7 cellular contexts compared by ENCODE assay signal in the genomic region with DNA sequence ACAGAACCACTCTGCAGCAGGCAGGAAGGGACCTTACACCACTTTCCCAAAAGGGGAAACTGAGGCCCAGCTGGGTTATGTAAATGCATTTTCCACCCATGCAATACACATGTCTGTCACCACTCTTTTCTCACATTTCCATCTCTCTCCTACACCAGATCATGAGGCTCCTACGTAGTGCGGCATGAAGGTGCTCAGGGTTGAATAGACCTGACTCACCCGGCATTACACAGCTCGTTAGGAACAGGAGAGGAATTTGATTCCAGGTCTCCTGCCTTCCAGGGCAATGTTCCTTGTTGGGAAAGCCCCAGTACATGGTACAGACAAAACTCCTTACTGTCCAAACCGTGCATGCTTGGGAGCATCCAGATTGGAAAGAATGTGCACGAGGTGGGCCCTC.
"Had no signal": no experiment of that assay in that cellular context is flagged by ENCODE, and none has a peak within 500 bp of the region (broad histone marks: within the 10 kb centered on the region; RNA-seq: fewer than 3 reads in every experiment).

No MANE protein-coding gene starts in this region.

- H3K4me3 Mint-ChIP-seq: HFFc6, IgD-negative memory B cell had no signal

- ATAC-seq: HCT116, HepG2 had no signal

- DNase-seq: GM23248, GOT3, H7, HFFc6 had no signal

- H3K27ac Mint-ChIP-seq: HFFc6, IgD-negative memory B cell had no signal

- H3K9me3 Mint-ChIP-seq: HFFc6, IgD-negative memory B cell had no signal

- H3K4me1 Mint-ChIP-seq: IgD-negative memory B cell had no signal

- H3K27me3 Mint-ChIP-seq: IgD-negative memory B cell had no signal
